ENCODE assay signal across 1 cellular context in genomic region chr19:58326914-58327726, GRCh38.
TF ChIP-seq lines count a peak whose summit lies in the region.

Gene ZSCAN22 (plus strand): TSS chr19:58326994. CDS start chr19:58334803, 7,809 bp downstream.

TF ChIP-seq in HEK293, 187 proteins besides CTCF, POLR2A, EP300 and RAD21 (continued from another document and continues in another):
- peak; percentile 87 for TF ChIP-seq ZSCAN4 (tag by site-specific recombination; IDR thresholded peaks at IDR 0.05)
- TF ChIP-seq OVOL3 (tag by site-specific recombination; IDR thresholded peaks at IDR 0.05): peak; percentile 88
- TF ChIP-seq ZNF354C (tag by site-specific recombination; IDR thresholded peaks at IDR 0.05; ENCODE audit: borderline replicate concordance, low read depth): no peak
- TF ChIP-seq SCRT1 (tag by site-specific recombination; IDR thresholded peaks at IDR 0.05; ENCODE audit: borderline replicate concordance): no peak
- TF ChIP-seq REST (tag by site-specific recombination; IDR thresholded peaks at IDR 0.05): peak; percentile 57
- peak; percentile 72; the same call in 1 of the 2 replicates for TF ChIP-seq ZBTB7A (tag by site-specific recombination; IDR thresholded peaks at IDR 0.05; ENCODE audit: low read depth)
- TF ChIP-seq ZNF530 (tag by site-specific recombination; IDR thresholded peaks at IDR 0.05; ENCODE audit: low read depth): no peak
- peak; percentile 67; the same call in 1 of the 2 replicates for TF ChIP-seq ZNF121 (tag by site-specific recombination; IDR thresholded peaks at IDR 0.05)
- no peak for TF ChIP-seq ZNF311 (tag by site-specific recombination; IDR thresholded peaks at IDR 0.05; ENCODE audit: borderline replicate concordance)
- 0 out of 2 replicates have a peak, but pooled peaks have one; percentile 48 for TF ChIP-seq ZNF23 (tag by site-specific recombination; IDR thresholded peaks at IDR 0.05; ENCODE audit: borderline replicate concordance)
- peak; percentile 88 for TF ChIP-seq KLF1 (tag by site-specific recombination; IDR thresholded peaks at IDR 0.05)
- no peak for TF ChIP-seq ZNF132 (tag by site-specific recombination; IDR thresholded peaks at IDR 0.05; ENCODE audit: borderline replicate concordance)
- peak; percentile 50; the same call in 1 of the 2 replicates for TF ChIP-seq ZNF133 (tag by site-specific recombination; IDR thresholded peaks at IDR 0.05)
- TF ChIP-seq ZNF677 (tag by site-specific recombination; IDR thresholded peaks at IDR 0.05): no peak
- peak; percentile 95 for TF ChIP-seq KLF8 (tag by site-specific recombination; IDR thresholded peaks at IDR 0.05)
- TF ChIP-seq ZNF24 (tag by site-specific recombination; IDR thresholded peaks at IDR 0.05): peak; percentile 88
- TF ChIP-seq ZSCAN30 (tag by site-specific recombination; IDR thresholded peaks at IDR 0.05): peak; percentile 96; the same call in 1 of the 2 replicates
- TF ChIP-seq ZNF629 (tag by site-specific recombination; IDR thresholded peaks at IDR 0.05): peak; percentile 68
- TF ChIP-seq ZNF488 (tag by site-specific recombination; IDR thresholded peaks at IDR 0.05): no peak
- no peak; the same call in 1 of the 2 replicates for TF ChIP-seq SCRT2 (tag by site-specific recombination; IDR thresholded peaks at IDR 0.05)
- TF ChIP-seq ZNF266 (tag by site-specific recombination; IDR thresholded peaks at IDR 0.05; ENCODE audit: low read depth): no peak
- no peak for TF ChIP-seq ZNF658 (tag by site-specific recombination; IDR thresholded peaks at IDR 0.05)
- TF ChIP-seq GLIS1 (tag by site-specific recombination; IDR thresholded peaks at IDR 0.05): no peak; the same call in 1 of the 2 replicates
- TF ChIP-seq ZNF561 (tag by site-specific recombination; IDR thresholded peaks at IDR 0.05; ENCODE audit: borderline replicate concordance): peak; percentile 99
- TF ChIP-seq MYNN (tag by site-specific recombination; IDR thresholded peaks at IDR 0.05; ENCODE audit: borderline replicate concordance): no peak
- TF ChIP-seq ZNF16 (tag by site-specific recombination; IDR thresholded peaks at IDR 0.05; ENCODE audit: low read depth): peak; percentile 12; the same call in 1 of the 2 replicates
- no peak for TF ChIP-seq ZNF114 (tag by site-specific recombination; IDR thresholded peaks at IDR 0.05)
- no peak for TF ChIP-seq ZNF350 (tag by site-specific recombination; IDR thresholded peaks at IDR 0.05)
- TF ChIP-seq ZNF670 (tag by site-specific recombination; IDR thresholded peaks at IDR 0.05; ENCODE audit: low read depth): no peak
- no peak for TF ChIP-seq ZNF416 (tag by site-specific recombination; IDR thresholded peaks at IDR 0.05)
- TF ChIP-seq PRDM10 (tag by site-specific recombination; IDR thresholded peaks at IDR 0.05): peak; percentile 80; the same call in 1 of the 2 replicates
- TF ChIP-seq ZNF660 (tag by site-specific recombination; IDR thresholded peaks at IDR 0.05): peak; percentile 90
- TF ChIP-seq, protein P1, sequence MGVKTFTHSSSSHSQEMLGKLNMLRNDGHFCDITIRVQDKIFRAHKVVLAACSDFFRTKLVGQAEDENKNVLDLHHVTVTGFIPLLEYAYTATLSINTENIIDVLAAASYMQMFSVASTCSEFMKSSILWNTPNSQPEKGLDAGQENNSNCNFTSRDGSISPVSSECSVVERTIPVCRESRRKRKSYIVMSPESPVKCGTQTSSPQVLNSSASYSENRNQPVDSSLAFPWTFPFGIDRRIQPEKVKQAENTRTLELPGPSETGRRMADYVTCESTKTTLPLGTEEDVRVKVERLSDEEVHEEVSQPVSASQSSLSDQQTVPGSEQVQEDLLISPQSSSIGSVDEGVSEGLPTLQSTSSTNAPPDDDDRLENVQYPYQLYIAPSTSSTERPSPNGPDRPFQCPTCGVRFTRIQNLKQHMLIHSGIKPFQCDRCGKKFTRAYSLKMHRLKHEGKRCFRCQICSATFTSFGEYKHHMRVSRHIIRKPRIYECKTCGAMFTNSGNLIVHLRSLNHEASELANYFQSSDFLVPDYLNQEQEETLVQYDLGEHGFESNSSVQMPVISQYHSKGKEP (tag by site-specific recombination; IDR thresholded peaks at IDR 0.05): no peak
- TF ChIP-seq ZNF621 (tag by site-specific recombination; IDR thresholded peaks at IDR 0.05): no peak
- TF ChIP-seq ZNF48 (tag by site-specific recombination; IDR thresholded peaks at IDR 0.05): no peak
- no peak for TF ChIP-seq ZNF571 (tag by site-specific recombination; IDR thresholded peaks at IDR 0.05)
- no peak for TF ChIP-seq ZNF157 (tag by site-specific recombination; IDR thresholded peaks at IDR 0.05)
- no peak for TF ChIP-seq ZNF558 (tag by site-specific recombination; IDR thresholded peaks at IDR 0.05)
- no peak; the same call in 1 of the 2 replicates for TF ChIP-seq ZNF747 (tag by site-specific recombination; IDR thresholded peaks at IDR 0.05)
- peak; percentile 91 for TF ChIP-seq ZBTB17 (tag by site-specific recombination; IDR thresholded peaks at IDR 0.05)
- no peak for TF ChIP-seq MEIS1 (CRISPR knock-in tag; IDR thresholded peaks at IDR 0.05; ENCODE audit: borderline replicate concordance)
- peak; percentile 69; the same call in 1 of the 2 replicates for TF ChIP-seq ZNF394 (tag by site-specific recombination; IDR thresholded peaks at IDR 0.05; ENCODE audit: borderline replicate concordance)
- peak; percentile 79 for TF ChIP-seq ZEB2 (tag by site-specific recombination; IDR thresholded peaks at IDR 0.05)
- peak; percentile 93 for TF ChIP-seq ZBTB20 (tag by site-specific recombination; IDR thresholded peaks at IDR 0.05)
- TF ChIP-seq TRIM28 (IDR thresholded peaks at IDR 0.05; ENCODE audit: borderline replicate concordance, low read length): peak; percentile 92; the same call in 1 of the 2 replicates
- TF ChIP-seq RBAK (tag by site-specific recombination; IDR thresholded peaks at IDR 0.05): no peak
- TF ChIP-seq ZNF404 (tag by site-specific recombination; IDR thresholded peaks at IDR 0.05): no peak
- TF ChIP-seq, protein P2, sequence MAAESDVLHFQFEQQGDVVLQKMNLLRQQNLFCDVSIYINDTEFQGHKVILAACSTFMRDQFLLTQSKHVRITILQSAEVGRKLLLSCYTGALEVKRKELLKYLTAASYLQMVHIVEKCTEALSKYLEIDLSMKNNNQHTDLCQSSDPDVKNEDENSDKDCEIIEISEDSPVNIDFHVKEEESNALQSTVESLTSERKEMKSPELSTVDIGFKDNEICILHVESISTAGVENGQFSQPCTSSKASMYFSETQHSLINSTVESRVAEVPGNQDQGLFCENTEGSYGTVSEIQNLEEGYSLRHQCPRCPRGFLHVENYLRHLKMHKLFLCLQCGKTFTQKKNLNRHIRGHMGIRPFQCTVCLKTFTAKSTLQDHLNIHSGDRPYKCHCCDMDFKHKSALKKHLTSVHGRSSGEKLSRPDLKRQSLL (tag by site-specific recombination; IDR thresholded peaks at IDR 0.05): peak; percentile 62; the same call in 1 of the 2 replicates
- TF ChIP-seq ZNF221 (tag by site-specific recombination; IDR thresholded peaks at IDR 0.05; ENCODE audit: borderline replicate concordance): no peak
- TF ChIP-seq ZNF701 (tag by site-specific recombination; IDR thresholded peaks at IDR 0.05): no peak
- no peak for TF ChIP-seq HOXA7 (CRISPR knock-in tag; IDR thresholded peaks at IDR 0.05; ENCODE audit: borderline replicate concordance)
- TF ChIP-seq, protein P3, sequence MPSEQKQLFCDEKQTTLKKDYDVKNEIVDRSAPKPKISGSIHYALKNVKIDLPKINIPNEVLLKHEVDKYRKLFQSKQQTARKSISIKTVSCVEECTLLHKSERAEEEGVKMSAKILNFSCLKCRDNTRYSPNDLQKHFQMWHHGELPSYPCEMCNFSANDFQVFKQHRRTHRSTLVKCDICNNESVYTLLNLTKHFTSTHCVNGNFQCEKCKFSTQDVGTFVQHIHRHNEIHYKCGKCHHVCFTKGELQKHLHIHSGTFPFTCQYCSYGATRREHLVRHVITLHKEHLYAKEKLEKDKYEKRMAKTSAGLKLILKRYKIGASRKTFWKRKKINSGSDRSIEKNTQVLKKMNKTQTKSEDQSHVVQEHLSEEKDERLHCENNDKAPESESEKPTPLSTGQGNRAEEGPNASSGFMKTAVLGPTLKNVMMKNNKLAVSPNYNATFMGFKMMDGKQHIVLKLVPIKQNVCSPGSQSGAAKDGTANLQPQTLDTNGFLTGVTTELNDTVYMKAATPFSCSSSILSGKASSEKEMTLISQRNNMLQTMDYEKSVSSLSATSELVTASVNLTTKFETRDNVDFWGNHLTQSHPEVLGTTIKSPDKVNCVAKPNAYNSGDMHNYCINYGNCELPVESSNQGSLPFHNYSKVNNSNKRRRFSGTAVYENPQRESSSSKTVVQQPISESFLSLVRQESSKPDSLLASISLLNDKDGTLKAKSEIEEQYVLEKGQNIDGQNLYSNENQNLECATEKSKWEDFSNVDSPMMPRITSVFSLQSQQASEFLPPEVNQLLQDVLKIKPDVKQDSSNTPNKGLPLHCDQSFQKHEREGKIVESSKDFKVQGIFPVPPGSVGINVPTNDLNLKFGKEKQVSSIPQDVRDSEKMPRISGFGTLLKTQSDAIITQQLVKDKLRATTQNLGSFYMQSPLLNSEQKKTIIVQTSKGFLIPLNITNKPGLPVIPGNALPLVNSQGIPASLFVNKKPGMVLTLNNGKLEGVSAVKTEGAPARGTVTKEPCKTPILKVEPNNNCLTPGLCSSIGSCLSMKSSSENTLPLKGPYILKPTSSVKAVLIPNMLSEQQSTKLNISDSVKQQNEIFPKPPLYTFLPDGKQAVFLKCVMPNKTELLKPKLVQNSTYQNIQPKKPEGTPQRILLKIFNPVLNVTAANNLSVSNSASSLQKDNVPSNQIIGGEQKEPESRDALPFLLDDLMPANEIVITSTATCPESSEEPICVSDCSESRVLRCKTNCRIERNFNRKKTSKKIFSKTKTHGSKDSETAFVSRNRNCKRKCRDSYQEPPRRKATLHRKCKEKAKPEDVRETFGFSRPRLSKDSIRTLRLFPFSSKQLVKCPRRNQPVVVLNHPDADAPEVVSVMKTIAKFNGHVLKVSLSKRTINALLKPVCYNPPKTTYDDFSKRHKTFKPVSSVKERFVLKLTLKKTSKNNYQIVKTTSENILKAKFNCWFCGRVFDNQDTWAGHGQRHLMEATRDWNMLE (tag by site-specific recombination; conservative IDR thresholded peaks at IDR 0.05; ENCODE audit: low read depth): peak; percentile 48; the same call in 1 of the 2 replicates
